Comparison of ENCODE assay signal across 8 cellular contexts in genomic region chr9:35161713-35162604, GRCh38. TPM values are rescaled to one million over a fixed set of nuclear protein-coding genes. Genes with fewer than 3 reads are reported as not detected.
DNase-seq lines count a peak whose midpoint lies in the region; ATAC-seq and TF ChIP-seq lines count a peak whose summit lies in the region.

TSS of gene UNC13B (plus strand) at chr9:35162009. CDS start at chr9:35162284, 275 bp downstream.

- DNase-seq in NCI-H446 (lab: John Stamatoyannopoulos, UW) (peak; percentile 81 to 97), kidney epithelial cell (ENCODE audit: low read depth) (peak; percentile 67)
- DNase-seq in activated CD4-positive, alpha-beta T cell treated with anti-CD3 and anti-CD28 coated beads for 48 hours = peak; percentile 82
- peak; percentile 54 to 67 for DNase-seq in stimulated activated CD4-positive, alpha-beta T cell treated with anti-CD3 and anti-CD28 coated beads, Interleukin-15, amount 100 ng/mL, for 1 hour (ENCODE audit: low read depth in 1 of 2, low spot score in 1 of 2)

- no peaks in the 10 kb centered on the region for H3K36me3 ChIP-seq in kidney epithelial cell (ENCODE audit: control insufficient read depth, insufficient read depth, low read length)

- peak; percentile 79 for ATAC-seq in GM18511 (IDR thresholded peaks at IDR 0.05; ENCODE audit: unreplicated experiment)
- ATAC-seq in HG03139 (IDR thresholded peaks at IDR 0.05; ENCODE audit: unreplicated experiment) = peak; percentile 77
- ATAC-seq in GM18858 (IDR thresholded peaks at IDR 0.05; ENCODE audit: unreplicated experiment) = no peak

- H3K27me3 ChIP-seq in kidney epithelial cell (ENCODE audit: control insufficient read depth, insufficient read depth, low read length) = no peaks in the 10 kb centered on the region

- peak within 1 kb of the TSS; percentile 87 for H3K27ac ChIP-seq in cingulate gyrus (ENCODE audit: low read depth, low read length)

- peak within 1 kb of the TSS; percentile 80 for H3K4me3 ChIP-seq in kidney epithelial cell (ENCODE audit: low read depth, low read length)

- peak; percentile 17 for TF ChIP-seq CTCF in kidney epithelial cell (IDR thresholded peaks at IDR 0.05; ENCODE audit: insufficient read depth, low read length, poor library complexity, severe bottlenecking)

RNA-seq across cellular contexts. Expression of gene UNC13B, which starts in this region (rescaled TPM):
- total RNA-seq in kidney epithelial cell = 30.0 and 30.1 TPM in 2 replicates
